11 cellular contexts compared by ENCODE assay signal in the genomic region with DNA sequence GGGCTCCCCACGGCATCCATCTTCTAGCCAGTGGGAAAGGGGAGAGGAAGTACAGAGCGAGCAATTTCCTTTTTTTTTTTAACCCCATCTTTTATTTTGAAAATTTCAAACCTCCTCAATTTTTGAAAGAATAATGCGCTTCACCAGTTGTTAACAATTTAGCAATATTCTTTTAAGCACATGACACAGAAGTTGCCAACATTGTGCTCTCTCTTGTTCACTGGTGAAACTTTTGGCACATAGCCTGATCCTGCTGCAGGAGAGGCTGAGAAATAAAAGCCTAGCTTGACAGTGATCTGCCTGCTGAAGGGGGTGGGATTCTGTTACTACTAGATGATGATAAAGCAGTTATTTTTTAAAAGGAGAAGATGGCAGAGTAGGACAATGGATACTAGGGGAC. TPM values are rescaled to one million over a fixed set of nuclear protein-coding genes. Genes with fewer than 3 reads are reported as not detected.
A peak's percentile ranks its signal among the peaks of the same experiment; 100 is the strongest.
DNase-seq lines count a peak whose midpoint lies in the region; ATAC-seq, FAIRE-seq and TF ChIP-seq lines count a peak whose summit lies in the region.
"Had no signal": no experiment of that assay in that cellular context is flagged by ENCODE, and none has a peak within 500 bp of the region (broad histone marks: within the 10 kb centered on the region; RNA-seq: fewer than 3 reads in every experiment).

No MANE protein-coding gene starts in this region.

- peak; percentile 44 to 53 for DNase-seq in AML-193 (lab: John Stamatoyannopoulos, UW)
- DNase-seq in HFFc6, result no peak
- no peak for DNase-seq in astrocyte (ENCODE audit: low read depth)
- DNase-seq in HPDE6-E6E7 (ENCODE audit: extremely low spot score), result no peak
- no peak for DNase-seq in SKM-1 treated with dmso at 0.1 percent for 144 hours (lab: John Stamatoyannopoulos, UW; ENCODE audit: unreplicated experiment)
- DNase-seq: activated CD4-positive, alpha-beta T cell treated with anti-CD3 and anti-CD28 coated beads, Interleukin-2, amount 50 U/mL, for 4 hours; HCEC 1CT; NCI-H146 had no signal

- H3K36me3 Mint-ChIP-seq in HFFc6 (ENCODE audit: low read depth), result no peaks in the 10 kb centered on the region
- H3K36me3 Mint-ChIP-seq in astrocyte (ENCODE audit: low read depth, unreplicated experiment), result peaks cover 3% of the 10 kb centered on the region

- H3K4me1 ChIP-seq in astrocyte (ENCODE audit: insufficient read depth, low read length) (peaks cover 20% of the 10 kb centered on the region), muscle layer of duodenum (ENCODE audit: control insufficient read depth in 1 of 2, insufficient read depth in 2 of 2, low read length in 2 of 2) (peaks cover 14 to 44% of the 10 kb centered on the region in 2 donors)

- no peak overlapping the region for H3K27ac ChIP-seq in astrocyte (ENCODE audit: low read depth, low read length)
- peak overlapping the region; percentile 67 for H3K27ac ChIP-seq in muscle layer of duodenum (ENCODE audit: low read length)

- H4K20me1 ChIP-seq in astrocyte (ENCODE audit: insufficient read depth, low read length), result peaks cover 30% of the 10 kb centered on the region

- ATAC-seq in HG03354 (IDR thresholded peaks at IDR 0.05; ENCODE audit: poor library complexity, severe bottlenecking, unreplicated experiment), result no peak
- ATAC-seq in GM19467 (IDR thresholded peaks at IDR 0.05; ENCODE audit: unreplicated experiment), result no peak

- H3K36me3 ChIP-seq in astrocyte (ENCODE audit: insufficient read depth, low read length) (no peaks in the 10 kb centered on the region), muscle layer of duodenum (ENCODE audit: control insufficient read depth in 1 of 2, insufficient read depth in 2 of 2, low read length in 2 of 2) (no peaks in the 10 kb centered on the region)

- no peaks in the 10 kb centered on the region for H3K27me3 ChIP-seq in astrocyte (ENCODE audit: insufficient read depth, low read length)
- H3K27me3 ChIP-seq in muscle layer of duodenum (ENCODE audit: low read depth, low read length), result no peaks in the 10 kb centered on the region

- H3K4me3 Mint-ChIP-seq in HFFc6 (peak overlapping the region; percentile 84), astrocyte (ENCODE audit: unreplicated experiment) (peak overlapping the region; percentile 43)

- TF ChIP-seq CTCF in HFFc6 (IDR thresholded peaks at IDR 0.05) (no peak), astrocyte (IDR thresholded peaks at IDR 0.05; ENCODE audit: insufficient read depth, low read depth, low read length) (no peak)

- no peaks in the 10 kb centered on the region; the same call in 1 of the 2 replicates for H3K27me3 Mint-ChIP-seq in HFFc6 (ENCODE audit: insufficient read depth)
- no peaks in the 10 kb centered on the region for H3K27me3 Mint-ChIP-seq in astrocyte (ENCODE audit: low read depth, unreplicated experiment)

- FAIRE-seq in astrocyte (lab: Jason Lieb, UNC), result no peak

- H3K9ac ChIP-seq in astrocyte (ENCODE audit: low read length), result no peak overlapping the region

- H3K4me2 ChIP-seq in astrocyte (ENCODE audit: low read length), result peak overlapping the region; percentile 10

- H3K9me3 ChIP-seq in astrocyte (ENCODE audit: insufficient read depth, low read depth, low read length) (no peaks in the 10 kb centered on the region), muscle layer of duodenum (ENCODE audit: control insufficient read depth in 1 of 2, low read length in 2 of 2) (no peaks in the 10 kb centered on the region)

- H3K4me1 Mint-ChIP-seq in HFFc6 (ENCODE audit: low read depth) (peaks cover 44% of the 10 kb centered on the region), astrocyte (ENCODE audit: low read depth, unreplicated experiment) (peaks cover 24% of the 10 kb centered on the region)

- no peak overlapping the region for H2AFZ ChIP-seq in astrocyte (ENCODE audit: low read depth, low read length)

- H3K4me3 ChIP-seq in astrocyte (ENCODE audit: insufficient read depth, low read depth, low read length) (no peak overlapping the region), muscle layer of duodenum (ENCODE audit: low read depth in 1 of 2, low read length in 2 of 2) (no peak overlapping the region)

- H3K27ac Mint-ChIP-seq in HFFc6, result peak overlapping the region; percentile 22; the same call in 1 of the 2 replicates
- H3K27ac Mint-ChIP-seq in astrocyte (ENCODE audit: unreplicated experiment), result peak overlapping the region; percentile 59

- H3K9me3 Mint-ChIP-seq in HFFc6 (no peaks in the 10 kb centered on the region), astrocyte (ENCODE audit: unreplicated experiment) (no peaks in the 10 kb centered on the region)

- peaks cover 32% of the 10 kb centered on the region for H3K79me2 ChIP-seq in astrocyte (ENCODE audit: insufficient read depth, low read length)

RNA-seq across cellular contexts. Expression of a gene that starts 12.9 kb away (rescaled TPM):
- total RNA-seq in HFFc6 (2021; fragmentation: NEBNext Ultra II Directional; extraction: Animal tissue kit (Norgen Biotek cat#: 25700)), result 10 to 100 TPM; 30.7 to 44.6 (median 34.6) TPM
- 61.1 and 64.9 TPM in 2 replicates for total RNA-seq in astrocyte

RNA-seq across cellular contexts. Expression of a gene that starts 13.1 kb away (rescaled TPM):
- total RNA-seq in HFFc6 (2021; fragmentation: NEBNext Ultra II Directional; extraction: Animal tissue kit (Norgen Biotek cat#: 25700)), result 1 to 10 TPM; 1.6 to 2.3 (median 1.8) TPM
- total RNA-seq in astrocyte, result 3.9 and 4.7 TPM in 2 replicates

RNA-seq across cellular contexts. Expression of a gene that starts 38.9 kb away (rescaled TPM):
- total RNA-seq in HFFc6 (2021; fragmentation: NEBNext Ultra II Directional; extraction: Animal tissue kit (Norgen Biotek cat#: 25700)), result not detected
- not detected in 2 replicates for total RNA-seq in astrocyte

RNA-seq across cellular contexts. Expression of a gene that starts 44.4 kb away (rescaled TPM):
- total RNA-seq in HFFc6 (2021; fragmentation: NEBNext Ultra II Directional; extraction: Animal tissue kit (Norgen Biotek cat#: 25700)), result 10 to 100 TPM; 22.8 to 28.5 (median 25.8) TPM
- total RNA-seq in astrocyte, result 15.4 and 16.3 TPM in 2 replicates

RNA-seq across cellular contexts. Expression of a gene that starts 55.4 kb away (rescaled TPM):
- 10 to 100 TPM in 3 of 6 experiments, 1 to 10 TPM in 3; 8.6 to 10.7 (median 10.1) TPM for total RNA-seq in HFFc6 (2021; fragmentation: NEBNext Ultra II Directional; extraction: Animal tissue kit (Norgen Biotek cat#: 25700))
- 8.2 and 9.7 TPM in 2 replicates for total RNA-seq in astrocyte

Comparison
In these comparisons a context has a peak if more than half of its experiments do, and no peak if none do; other contexts are left out.
1. DNase-seq: peak in AML-193 (2 of 2); none in HFFc6 (single experiment), astrocyte (single experiment), HPDE6-E6E7 (single experiment) and SKM-1 treated with dmso at 0.1 percent for 144 hours (single experiment).